In the genomic region with DNA sequence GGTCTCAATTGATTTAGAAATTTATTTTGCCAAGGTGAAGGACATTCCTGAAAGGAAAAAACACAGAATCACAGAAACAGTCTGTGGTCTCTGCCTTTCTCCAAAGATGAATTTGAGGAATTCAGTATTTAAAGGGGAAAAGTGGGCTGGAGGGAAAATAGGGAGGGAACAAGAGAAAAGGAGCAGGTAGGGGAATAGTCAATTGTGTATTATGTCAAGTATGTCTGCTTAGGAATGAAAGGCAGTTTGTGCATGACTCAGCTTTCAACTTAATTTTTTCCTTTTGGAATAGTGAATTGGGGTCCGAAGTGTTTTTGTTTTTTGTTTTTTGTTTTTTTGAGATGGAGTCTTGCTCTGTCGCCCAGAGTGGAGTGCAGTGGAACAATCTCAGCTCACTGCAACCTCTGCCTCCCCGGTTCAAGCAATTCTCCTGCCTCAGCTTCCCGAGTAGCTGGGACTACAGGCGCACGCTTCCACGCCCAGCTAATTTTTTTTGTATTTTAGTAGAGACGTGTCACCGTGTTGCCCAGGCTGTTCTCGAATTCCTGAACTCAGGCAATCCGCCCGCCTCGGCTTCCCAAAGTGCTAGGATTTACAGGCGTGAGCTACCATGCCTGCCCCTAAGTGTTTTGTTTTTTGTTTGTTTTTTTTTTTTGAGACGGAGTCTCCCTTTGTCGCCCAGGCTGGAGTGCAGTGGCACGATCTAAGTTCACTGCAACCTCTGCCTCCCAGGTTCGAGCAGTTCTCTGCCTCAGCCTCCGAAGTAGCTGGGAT, we compare ENCODE assay signal across 11 cellular contexts.
DNase-seq lines count a peak whose midpoint lies in the region; ATAC-seq and TF ChIP-seq lines count a peak whose summit lies in the region.
"Had no signal": no experiment of that assay in that cellular context is flagged by ENCODE, and none has a peak within 500 bp of the region (broad histone marks: within the 10 kb centered on the region; RNA-seq: fewer than 3 reads in every experiment).

No MANE protein-coding gene starts in this region.

- intact Hi-C loops in Panc1 (cut with micrococcal nuclease; ENCODE audit: unreplicated experiment) (no loop called here), Right ventricle myocardium superior (cut with DNase I) (no loop called here)

- H3K9me3 ChIP-seq in Panc1 (ENCODE audit: control insufficient read depth, insufficient read depth, low read depth, low read length) (no peaks in the 10 kb centered on the region), fibroblast of lung (ENCODE audit: control insufficient read depth, insufficient read depth, low read depth, low read length) (no peaks in the 10 kb centered on the region), smooth muscle cell (replicated peaks; ENCODE audit: low read depth) (no peaks in the 10 kb centered on the region)

- H3K9me3 Mint-ChIP-seq in activated T-cell treated with anti-CD3 and anti-CD28 coated beads, Interleukin-2, amount 50 U/mL, for 72 hours: no peaks in the 10 kb centered on the region
- H3K9me3 Mint-ChIP-seq: memory B cell had no signal

- POLR2A ChIA-PET in Panc1 (lab: Charles Lee): interaction anchor here (0.7 kb wide), 1 partner anchor 41 kb away, joined by 3 read pairs; no protein-coding TSS in a partner anchor

- H3K4me3 Mint-ChIP-seq in activated T-cell treated with anti-CD3 and anti-CD28 coated beads, Interleukin-2, amount 50 U/mL, for 72 hours: peak overlapping the region; percentile 87 to 89

- no peak overlapping the region; a peak in 1 of 4 replicates for H3K4me3 ChIP-seq in Panc1 (ENCODE audit: low read depth in 2 of 2, low read length in 2 of 2)
- H3K4me3 ChIP-seq in fibroblast of lung (replicated peaks in 1 of 4; ENCODE audit: control extremely low read depth in 1 of 4, insufficient read depth in 1 of 4, low read depth in 3 of 4, low read length in 4 of 4): peak overlapping the region in 1 of 4 experiments; percentile 95
- no peak overlapping the region for H3K4me3 ChIP-seq in smooth muscle cell

- H3K9ac ChIP-seq in fibroblast of lung (ENCODE audit: insufficient read depth, low read length) (no peak overlapping the region), smooth muscle cell (ENCODE audit: low read depth) (no peak overlapping the region)

- no peaks in the 10 kb centered on the region for H3K36me3 Mint-ChIP-seq in activated T-cell treated with anti-CD3 and anti-CD28 coated beads, Interleukin-2, amount 50 U/mL, for 72 hours (ENCODE audit: insufficient read depth in 2 of 2)
- H3K36me3 Mint-ChIP-seq: memory B cell had no signal

- H3K27me3 ChIP-seq in Panc1 (ENCODE audit: control insufficient read depth, insufficient read depth, low read length) (no peaks in the 10 kb centered on the region), fibroblast of lung (ENCODE audit: control insufficient read depth, insufficient read depth, low read length) (no peaks in the 10 kb centered on the region), smooth muscle cell (ENCODE audit: low read depth) (no peaks in the 10 kb centered on the region)

- no peaks in the 10 kb centered on the region for H3F3A ChIP-seq in smooth muscle cell (ENCODE audit: low read depth)

- H3K79me2 ChIP-seq in fibroblast of lung (ENCODE audit: control insufficient read depth, insufficient read depth, low read length): peaks cover 28% of the 10 kb centered on the region
- H3K79me2 ChIP-seq in smooth muscle cell (ENCODE audit: low read depth): peaks cover 28% of the 10 kb centered on the region

- ATAC-seq in activated T-cell treated with anti-CD3 and anti-CD28 coated beads, Interleukin-2, amount 50 U/mL, for 72 hours (replicated peaks in 1 of 2): no peak
- ATAC-seq in Panc1: no peak
- no peak for ATAC-seq in GM19397 (IDR thresholded peaks at IDR 0.05; ENCODE audit: unreplicated experiment)
- no peak for ATAC-seq in HG02981 (IDR thresholded peaks at IDR 0.05; ENCODE audit: unreplicated experiment)
- no peak for ATAC-seq in Right ventricle myocardium superior (ENCODE audit: poor library complexity)

- no peak for TF ChIP-seq CTCF in Panc1 (IDR thresholded peaks at IDR 0.05)
- TF ChIP-seq CTCF in fibroblast of lung (conservative IDR thresholded peaks at IDR 0.05 in 1 of 2, IDR thresholded peaks at IDR 0.05 in 1 of 2; ENCODE audit: low read depth in 1 of 2, low read length in 2 of 2): no peak
- TF ChIP-seq CTCF in smooth muscle cell (IDR thresholded peaks at IDR 0.05; ENCODE audit: borderline replicate concordance, insufficient read depth, poor library complexity, severe bottlenecking): no peak

- H2AFZ ChIP-seq in fibroblast of lung (ENCODE audit: low read length) (no peak overlapping the region), smooth muscle cell (ENCODE audit: low read depth) (no peak overlapping the region)

- WGBS in smooth muscle cell (ENCODE audit: low lambda C conversion rate): 80% methylated on average over 19 of the region's 19 CpGs

- H3K4me1 Mint-ChIP-seq in activated T-cell treated with anti-CD3 and anti-CD28 coated beads, Interleukin-2, amount 50 U/mL, for 72 hours (ENCODE audit: low read depth): peaks cover 30% of the 10 kb centered on the region

- CTCF ChIA-PET in Panc1 (lab: Charles Lee): no interaction called here

- in situ Hi-C loops in Panc1 (cut with HindIII; ENCODE audit: low pct_unique_long_range_greater_than_20kb, low sequenced_read_pairs): no loop called here

- peaks cover 3% of the 10 kb centered on the region for H4K20me1 ChIP-seq in fibroblast of lung (ENCODE audit: control insufficient read depth, extremely low read depth, insufficient read depth, low read length)
- peaks cover 24% of the 10 kb centered on the region for H4K20me1 ChIP-seq in smooth muscle cell (ENCODE audit: low read depth)

- H3K27me3 Mint-ChIP-seq in activated T-cell treated with anti-CD3 and anti-CD28 coated beads, Interleukin-2, amount 50 U/mL, for 72 hours (ENCODE audit: low read depth): no peaks in the 10 kb centered on the region
- H3K27me3 Mint-ChIP-seq: memory B cell had no signal

- peak overlapping the region; percentile 82 for H3K27ac ChIP-seq in Panc1 (ENCODE audit: low read length)
- no peak overlapping the region for H3K27ac ChIP-seq in fibroblast of lung (ENCODE audit: insufficient read depth, low read length)
- peak overlapping the region; percentile 95 for H3K27ac ChIP-seq in smooth muscle cell (ENCODE audit: low read depth)

- peak overlapping the region; percentile 54 for H3K4me2 ChIP-seq in fibroblast of lung (ENCODE audit: extremely low read depth, insufficient read depth, low read length)
- peak overlapping the region; percentile 87 for H3K4me2 ChIP-seq in smooth muscle cell

- no TSS peak for BruUV-seq in Panc1 (replicated peaks; lab: Mats Ljungman, UMichigan)

- H3K4me1 ChIP-seq in Panc1 (ENCODE audit: control insufficient read depth, insufficient read depth, low read length) (peaks cover 13% of the 10 kb centered on the region), fibroblast of lung (ENCODE audit: control insufficient read depth, extremely low read depth, insufficient read depth, low read length) (peaks cover 9% of the 10 kb centered on the region), smooth muscle cell (ENCODE audit: low read depth) (peaks cover 17% of the 10 kb centered on the region)

- H3K36me3 ChIP-seq in Panc1 (ENCODE audit: control insufficient read depth, insufficient read depth, low read length) (peaks cover 4% of the 10 kb centered on the region; the same call in 1 of the 2 replicates), fibroblast of lung (ENCODE audit: control insufficient read depth, insufficient read depth, low read length) (no peaks in the 10 kb centered on the region), smooth muscle cell (ENCODE audit: low read depth) (no peaks in the 10 kb centered on the region)

- no peak for DNase-seq in activated T-cell treated with anti-CD3 and anti-CD28 coated beads, Interleukin-2, amount 50 U/mL, for 72 hours
- DNase-seq in activated T-cell treated with anti-CD3 and anti-CD28 coated beads for 4 hours (no peak), Panc1 (ENCODE audit: low read depth, low spot score) (no peak), fibroblast of lung (ENCODE audit: low read depth in 2 of 2) (peak in 1 of 2 donors; percentile 36), smooth muscle cell (lab: John Stamatoyannopoulos, UW; ENCODE audit: unreplicated experiment) (no peak), Right ventricle myocardium superior (no peak)
- DNase-seq: NCI-H2081 treated with DMSO at 0.1 percent for 48 hours; stimulated activated CD4-positive, alpha-beta T cell treated with anti-CD3 and anti-CD28 coated beads, Interleukin-12 subunit alpha, Interleukin-12 subunit beta, amount 100 ng/mL, for 4 hours had no signal

- H3K27ac Mint-ChIP-seq in activated T-cell treated with anti-CD3 and anti-CD28 coated beads, Interleukin-2, amount 50 U/mL, for 72 hours: no peak overlapping the region
